In genomic region chr9:108549184-108549583, GRCh38 we compare ENCODE assay signal across 1 cellular context.
TF ChIP-seq lines count a peak whose summit lies in the region.

No MANE protein-coding gene starts in this region.

TF ChIP-seq in IMR-90, 13 proteins besides CTCF, POLR2A, EP300 and RAD21 (continued from another document):
- no peak for TF ChIP-seq MAFK (IDR thresholded peaks at IDR 0.05; ENCODE audit: low read depth, low read length)
- no peak for TF ChIP-seq USF2 (IDR thresholded peaks at IDR 0.05; ENCODE audit: low read depth, low read length)
- no peak for TF ChIP-seq SMC3 (IDR thresholded peaks at IDR 0.05; ENCODE audit: low read depth, low read length)
- no peak for TF ChIP-seq RFX5 (IDR thresholded peaks at IDR 0.05; ENCODE audit: low read depth, low read length)
- no peak for TF ChIP-seq MXI1 (IDR thresholded peaks at IDR 0.05; ENCODE audit: borderline replicate concordance, low read depth, low read length)
- TF ChIP-seq RCOR1 (IDR thresholded peaks at IDR 0.05; ENCODE audit: insufficient replicate concordance, low read length), result no peak
- no peak for TF ChIP-seq FOS (IDR thresholded peaks at IDR 0.05; ENCODE audit: low read depth, low read length)
- no peak for TF ChIP-seq BHLHE40 (IDR thresholded peaks at IDR 0.05; ENCODE audit: low read depth, low read length)
- TF ChIP-seq ELK1 (IDR thresholded peaks at IDR 0.05; ENCODE audit: borderline replicate concordance, low read depth, low read length), result no peak
- no peak for TF ChIP-seq MAZ (IDR thresholded peaks at IDR 0.05; ENCODE audit: borderline replicate concordance, low read depth, low read length)
- no peak for TF ChIP-seq CHD1 (IDR thresholded peaks at IDR 0.05; ENCODE audit: low read depth, low read length)
TF ChIP-seq in IMR-90: peak in this region for 0.
